ENCODE assay signal across 29 cellular contexts in genomic region chr14:104776961-104777807, GRCh38. TPM values are rescaled to one million over a fixed set of nuclear protein-coding genes. Genes with fewer than 3 reads are reported as not detected.
DNase-seq lines count a peak whose midpoint lies in the region; ATAC-seq and TF ChIP-seq lines count a peak whose summit lies in the region.
"Had no signal": no experiment of that assay in that cellular context is flagged by ENCODE, and none has a peak within 500 bp of the region (broad histone marks: within the 10 kb centered on the region; RNA-seq: fewer than 3 reads in every experiment).

No MANE protein-coding gene starts in this region.

- H4K8ac ChIP-seq in mesenchymal stem cell (ENCODE audit: low read length) = no peak overlapping the region

- H3K18ac ChIP-seq in mesenchymal stem cell (ENCODE audit: low read depth in 1 of 2, low read length in 2 of 2) = no peak overlapping the region

- in situ Hi-C loops in brain microvascular endothelial cell (cut with HindIII; ENCODE audit: low pct_ligation_motif_present, low sequenced_read_pairs) = no loop called here

- peaks cover 22% of the 10 kb centered on the region for H3K36me3 Mint-ChIP-seq in activated naive CD4-positive, alpha-beta T cell treated with anti-CD3 and anti-CD28 coated beads, Interleukin-2, amount 10 ng/mL, durations not matched to agents 7 days and 5 days

- H3K36me3 ChIP-seq in HEK293 (ENCODE audit: control insufficient read depth in 2 of 2, insufficient read depth in 1 of 2, low read length in 2 of 2) (peaks cover 0 to 93% of the 10 kb centered on the region in 2 experiments; a peak in 2 of 3 replicates), brain microvascular endothelial cell (replicated peaks) (peaks cover 38% of the 10 kb centered on the region), mesenchymal stem cell (ENCODE audit: control insufficient read depth in 1 of 2, insufficient read depth in 2 of 2, low read depth in 1 of 2, low read length in 2 of 2) (peaks cover 28 to 98% of the 10 kb centered on the region in 2 experiments)
- H3K36me3 ChIP-seq: uterus had no signal

- no peak overlapping the region for H3K9ac ChIP-seq in mesenchymal stem cell (ENCODE audit: low read length)
- H3K9ac ChIP-seq: BLaER1 had no signal

- H3K79me1 ChIP-seq in mesenchymal stem cell (replicated peaks; ENCODE audit: low read length, poor library complexity, severe bottlenecking) = peaks cover 42% of the 10 kb centered on the region

- H2BK12ac ChIP-seq in mesenchymal stem cell (ENCODE audit: low read length in 2 of 2) = no peak overlapping the region

- WGBS in mesenchymal stem cell = 88% methylated on average over 15 of the region's 16 CpGs

- POLR2A ChIA-PET in HEK293 (lab: Yijun Ruan, JAX) = no interaction called here

- H3K14ac ChIP-seq in mesenchymal stem cell (ENCODE audit: low read length in 2 of 2) = no peak overlapping the region

- no peak overlapping the region for H3K27ac Mint-ChIP-seq in activated naive CD4-positive, alpha-beta T cell treated with anti-CD3 and anti-CD28 coated beads, Interleukin-2, amount 10 ng/mL, durations not matched to agents 7 days and 5 days
- H3K27ac Mint-ChIP-seq: stimulated activated memory B cell treated with anti-CD40 and anti-IgM and Interleukin-4, amounts not matched to agents 10 μg/mL and 1 μg/mL and 100 μg/mL, for 72 hours; T-helper 17 cell had no signal

- no peak overlapping the region for H3K4me3 Mint-ChIP-seq in activated naive CD4-positive, alpha-beta T cell treated with anti-CD3 and anti-CD28 coated beads, Interleukin-2, amount 10 ng/mL, durations not matched to agents 7 days and 5 days
- H3K4me3 Mint-ChIP-seq: stimulated activated memory B cell treated with anti-CD40 and anti-IgM and Interleukin-4, amounts not matched to agents 10 μg/mL and 1 μg/mL and 100 μg/mL, for 72 hours; T-helper 17 cell had no signal

- H4K91ac ChIP-seq in mesenchymal stem cell (ENCODE audit: low read length) = no peak overlapping the region

- CTCF ChIA-PET in HEK293 (lab: Yijun Ruan, JAX) = no interaction called here
- CTCF ChIA-PET in activated naive CD4-positive, alpha-beta T cell treated with anti-CD3 and anti-CD28 coated beads, Interleukin-2, amount 10 ng/mL, durations not matched to agents 7 days and 5 days (lab: Charles Lee) = no interaction called here

- H3K9me3 ChIP-seq in HEK293 (ENCODE audit: control insufficient read depth, insufficient read depth, low read depth, low read length) (no peaks in the 10 kb centered on the region), mesenchymal stem cell (ENCODE audit: control insufficient read depth, low read length) (no peaks in the 10 kb centered on the region)
- H3K9me3 ChIP-seq: heart right ventricle, Peyer's patch, SJSA1, spleen, uterus had no signal

- peak overlapping the region; percentile 20 for H2BK15ac ChIP-seq in mesenchymal stem cell (ENCODE audit: low read depth, poor library complexity, severe bottlenecking)

- no peak overlapping the region for H2AK5ac ChIP-seq in mesenchymal stem cell (ENCODE audit: low read length, severe bottlenecking)

- H3K27me3 ChIP-seq in brain microvascular endothelial cell (replicated peaks) (no peaks in the 10 kb centered on the region), mesenchymal stem cell (ENCODE audit: control insufficient read depth in 1 of 2, insufficient read depth in 1 of 2, low read length in 2 of 2) (no peaks in the 10 kb centered on the region)
- H3K27me3 ChIP-seq: BLaER1, heart right ventricle, Peyer's patch, SJSA1, spleen, uterus had no signal

- H3K23ac ChIP-seq in mesenchymal stem cell (ENCODE audit: low read length in 2 of 2) = no peak overlapping the region

- H3K4ac ChIP-seq in mesenchymal stem cell (ENCODE audit: low read depth in 1 of 2, low read length in 2 of 2) = no peak overlapping the region

- H3K4me2 ChIP-seq in mesenchymal stem cell (ENCODE audit: low read length, poor library complexity, severe bottlenecking) = no peak overlapping the region
- H3K4me2 ChIP-seq: BLaER1 had no signal

- H3K4me1 Mint-ChIP-seq in activated naive CD4-positive, alpha-beta T cell treated with anti-CD3 and anti-CD28 coated beads, Interleukin-2, amount 10 ng/mL, durations not matched to agents 7 days and 5 days = no peaks in the 10 kb centered on the region
- H3K4me1 Mint-ChIP-seq: stimulated activated memory B cell treated with anti-CD40 and anti-IgM and Interleukin-4, amounts not matched to agents 10 μg/mL and 1 μg/mL and 100 μg/mL, for 72 hours had no signal

- ATAC-seq in HG02678 (IDR thresholded peaks at IDR 0.05; ENCODE audit: unreplicated experiment) = no peak
- ATAC-seq: GM12878; heart right ventricle; left cardiac atrium; stimulated activated memory B cell treated with anti-CD40 and anti-IgM and Interleukin-4, amounts not matched to agents 10 μg/mL and 1 μg/mL and 100 μg/mL, for 72 hours; T-helper 17 cell had no signal

- peak; percentile 41 for DNase-seq in 8988T
- no peak for DNase-seq in brain microvascular endothelial cell
- DNase-seq in mesenchymal stem cell = no peak
- no peak for DNase-seq in NCI-H146 treated with DMSO at 0.1 percent for 48 hours (lab: John Stamatoyannopoulos, UW; ENCODE audit: unreplicated experiment)
- no peak for DNase-seq in NCI-H1417 treated with DMSO at 0.1 percent for 48 hours (lab: John Stamatoyannopoulos, UW)
- no peak for DNase-seq in activated naive CD4-positive, alpha-beta T cell treated with anti-CD3 and anti-CD28 coated beads, Interleukin-2, amount 10 ng/mL, durations not matched to agents 7 days and 5 days
- DNase-seq: activated CD4-positive, alpha-beta T cell treated with anti-CD3 and anti-CD28 coated beads for 48 hours; activated naive CD4-positive, alpha-beta T cell; activated T-cell treated with anti-CD3 and anti-CD28 coated beads, Interleukin-2, amount 50 U/mL, for 48 hours; amniotic stem cell; central memory CD4-positive, alpha-beta T cell; COR-L47; DMS79 treated with DMSO at 0.1 percent for 48 hours; heart right ventricle; KG1; left cardiac atrium; NCI-H1436; NCI-H510A; Peyer's patch; spleen; stimulated activated CD4-positive, alpha-beta T cell treated with anti-CD3 and anti-CD28 coated beads, Interleukin-2, amount 100 ng/mL, for 48 hours; T-helper 17 cell; uterus had no signal

- no peak for TF ChIP-seq CTCF in HEK293 (tag by site-specific recombination; IDR thresholded peaks at IDR 0.05)
- TF ChIP-seq CTCF in brain microvascular endothelial cell (IDR thresholded peaks at IDR 0.05; ENCODE audit: low read depth, low read length, missing control alignments) = peak; percentile 22

- no peaks in the 10 kb centered on the region for H3K9me3 Mint-ChIP-seq in activated naive CD4-positive, alpha-beta T cell treated with anti-CD3 and anti-CD28 coated beads, Interleukin-2, amount 10 ng/mL, durations not matched to agents 7 days and 5 days
- H3K9me3 Mint-ChIP-seq: stimulated activated memory B cell treated with anti-CD40 and anti-IgM and Interleukin-4, amounts not matched to agents 10 μg/mL and 1 μg/mL and 100 μg/mL, for 72 hours had no signal

- H3K4me3 ChIP-seq in HEK293 (ENCODE audit: low read depth, low read length) (no peak overlapping the region), brain microvascular endothelial cell (ENCODE audit: low read depth, low read length) (no peak overlapping the region), mesenchymal stem cell (ENCODE audit: insufficient read depth in 1 of 2, low read depth in 1 of 2, low read length in 2 of 2) (no peak overlapping the region)
- H3K4me3 ChIP-seq: BLaER1, GM12878, heart right ventricle, Peyer's patch, SJSA1, spleen, uterus had no signal

- H2AFZ ChIP-seq in mesenchymal stem cell (ENCODE audit: low read depth, low read length) = no peak overlapping the region

- H3K27me3 Mint-ChIP-seq in activated naive CD4-positive, alpha-beta T cell treated with anti-CD3 and anti-CD28 coated beads, Interleukin-2, amount 10 ng/mL, durations not matched to agents 7 days and 5 days = no peaks in the 10 kb centered on the region
- H3K27me3 Mint-ChIP-seq: stimulated activated memory B cell treated with anti-CD40 and anti-IgM and Interleukin-4, amounts not matched to agents 10 μg/mL and 1 μg/mL and 100 μg/mL, for 72 hours; T-helper 17 cell had no signal

- no peak overlapping the region for H2BK5ac ChIP-seq in mesenchymal stem cell (ENCODE audit: low read depth, low read length, poor library complexity, severe bottlenecking)

- no peak overlapping the region for H2BK120ac ChIP-seq in mesenchymal stem cell (ENCODE audit: low read depth, low read length)

- no peak overlapping the region for H3K27ac ChIP-seq in HEK293 (ENCODE audit: extremely low read depth, low read depth, low read length)
- no peak overlapping the region for H3K27ac ChIP-seq in brain microvascular endothelial cell
- H3K27ac ChIP-seq in mesenchymal stem cell (ENCODE audit: low read length, poor library complexity, severe bottlenecking) = no peak overlapping the region
- H3K27ac ChIP-seq: BLaER1, heart right ventricle, Peyer's patch, SJSA1, spleen, uterus had no signal

- H3K4me1 ChIP-seq in HEK293 (ENCODE audit: control insufficient read depth, insufficient read depth, low read length) = no peaks in the 10 kb centered on the region
- peaks cover 25% of the 10 kb centered on the region for H3K4me1 ChIP-seq in mesenchymal stem cell (ENCODE audit: control insufficient read depth, insufficient read depth, low read depth, low read length)
- H3K4me1 ChIP-seq: heart right ventricle, Peyer's patch, SJSA1, uterus had no signal

TF ChIP-seq in HEK293, 187 proteins besides CTCF, POLR2A, EP300 and RAD21 (continues in another document):
- no peak for TF ChIP-seq ZNF707 (tag by site-specific recombination; IDR thresholded peaks at IDR 0.05)
- TF ChIP-seq SCRT1 (tag by site-specific recombination; IDR thresholded peaks at IDR 0.05; ENCODE audit: borderline replicate concordance) = no peak
- peak; percentile 51 for TF ChIP-seq ZIC2 (tag by site-specific recombination; IDR thresholded peaks at IDR 0.05)
- TF ChIP-seq INSM2 (tag by site-specific recombination; IDR thresholded peaks at IDR 0.05) = no peak

RNA-seq across cellular contexts. Expression of gene AKT1, which starts 18.4 kb away (rescaled TPM):
- polyA plus RNA-seq in mesenchymal stem cell (2013, experiment 1 of 2) = 106 TPM
- polyA plus RNA-seq in mesenchymal stem cell (2013, experiment 2 of 2) = 108 TPM

RNA-seq across cellular contexts. Expression of gene ZBTB42, which starts 23.7 kb away (rescaled TPM):
- 1.8 TPM for polyA plus RNA-seq in mesenchymal stem cell (2013, experiment 1 of 2)
- 1.6 TPM for polyA plus RNA-seq in mesenchymal stem cell (2013, experiment 2 of 2)

RNA-seq across cellular contexts. Expression of gene SIVA1, which starts 24.2 kb away (rescaled TPM):
- polyA plus RNA-seq in mesenchymal stem cell (2013, experiment 1 of 2) = 68.6 TPM
- polyA plus RNA-seq in mesenchymal stem cell (2013, experiment 2 of 2) = 73.5 TPM

RNA-seq across cellular contexts. Expression of gene ADSS1, which starts 53.2 kb away (rescaled TPM):
- 5.2 TPM for polyA plus RNA-seq in mesenchymal stem cell (2013, experiment 1 of 2)
- polyA plus RNA-seq in mesenchymal stem cell (2013, experiment 2 of 2) = 4.8 TPM
